In genomic region chr1:200739499-200740290, GRCh38 we compare ENCODE assay signal across 8 cellular contexts. TPM values are rescaled to one million over a fixed set of nuclear protein-coding genes. Genes with fewer than 3 reads are reported as not detected.
DNase-seq lines count a peak whose midpoint lies in the region; ATAC-seq and TF ChIP-seq lines count a peak whose summit lies in the region.

No MANE protein-coding gene starts in this region.

- no peak overlapping the region for H2AFZ ChIP-seq in OCI-LY1 (ENCODE audit: low read length)

- no peaks in the 10 kb centered on the region for H3K27me3 Mint-ChIP-seq in chondrocyte (ENCODE audit: low read depth)

- H3K9me3 ChIP-seq in HAP-1 (no peaks in the 10 kb centered on the region), OCI-LY1 (ENCODE audit: low read length) (no peaks in the 10 kb centered on the region), right lobe of liver (no peaks in the 10 kb centered on the region), suprapubic skin (no peaks in the 10 kb centered on the region)

- no peak for TF ChIP-seq POLR2A in right lobe of liver (IDR thresholded peaks at IDR 0.05)
- TF ChIP-seq POLR2A in suprapubic skin (IDR thresholded peaks at IDR 0.05): no peak

- H3K79me2 ChIP-seq in OCI-LY1 (ENCODE audit: insufficient read depth, low read length): no peaks in the 10 kb centered on the region

- H3K4me3 ChIP-seq in HAP-1 (peak overlapping the region; percentile 79), OCI-LY1 (ENCODE audit: low read depth, low read length, poor library complexity, severe bottlenecking) (peak overlapping the region; percentile 76), right lobe of liver (peak overlapping the region; percentile 84 to 85 (median 85)), suprapubic skin (peak overlapping the region; percentile 94)

- peaks cover 22% of the 10 kb centered on the region for H3K4me1 ChIP-seq in HAP-1
- H3K4me1 ChIP-seq in OCI-LY1 (ENCODE audit: insufficient read depth, low read length, severe bottlenecking): peaks cover 13% of the 10 kb centered on the region
- H3K4me1 ChIP-seq in right lobe of liver: peaks cover 0 to 24% (median 0%) of the 10 kb centered on the region in 4 donors
- peaks cover 52% of the 10 kb centered on the region for H3K4me1 ChIP-seq in suprapubic skin

- H3K9ac ChIP-seq in OCI-LY1 (ENCODE audit: low read length): peak overlapping the region; percentile 50; the same call in 1 of the 2 replicates

- no peak for ATAC-seq in right lobe of liver
- ATAC-seq in GM18858 (IDR thresholded peaks at IDR 0.05; ENCODE audit: unreplicated experiment): no peak

- peak overlapping the region; percentile 100 for H3K27ac Mint-ChIP-seq in chondrocyte (ENCODE audit: unreplicated experiment)

- in situ Hi-C loops in HAP-1 (cut with MboI; ENCODE audit: low sequenced_read_pairs): no loop called here

- 0 out of 2 replicates have a peak, but pooled peaks cover 3% of the 10 kb centered on the region for H3K36me3 ChIP-seq in HAP-1 (replicated peaks)
- no peaks in the 10 kb centered on the region for H3K36me3 ChIP-seq in OCI-LY1 (ENCODE audit: insufficient read depth, low read length)
- no peaks in the 10 kb centered on the region for H3K36me3 ChIP-seq in right lobe of liver
- H3K36me3 ChIP-seq in suprapubic skin: no peaks in the 10 kb centered on the region

- intact Hi-C loops in right lobe of liver (cut with DNase I): no loop called here

- peak in 2 of 3 experiments; percentile 54 to 61 for DNase-seq in NCI-H1417 (lab: John Stamatoyannopoulos, UW)
- DNase-seq in NCI-H1417 treated with DMSO at 0.1 percent for 48 hours (lab: John Stamatoyannopoulos, UW): no peak
- DNase-seq in HAP-1 (ENCODE audit: low spot score in 2 of 2): no peak
- no peak for DNase-seq in chondrocyte (ENCODE audit: low spot score)
- DNase-seq in right lobe of liver: peak; percentile 54 to 62 (median 57)
- peak in 1 of 2 donors; percentile 73 for DNase-seq in suprapubic skin (ENCODE audit: low spot score in 2 of 2)

- no peak for TF ChIP-seq CTCF in OCI-LY1 (IDR thresholded peaks at IDR 0.05; ENCODE audit: low read length)
- TF ChIP-seq CTCF in chondrocyte (IDR thresholded peaks at IDR 0.05): no peak
- no peak for TF ChIP-seq CTCF in right lobe of liver (IDR thresholded peaks at IDR 0.05)
- TF ChIP-seq CTCF in suprapubic skin (IDR thresholded peaks at IDR 0.05): no peak

- TF ChIP-seq EP300 in suprapubic skin (IDR thresholded peaks at IDR 0.05): no peak

- H3K27me3 ChIP-seq in HAP-1 (ENCODE audit: low read depth) (no peaks in the 10 kb centered on the region), OCI-LY1 (ENCODE audit: insufficient read depth, low read length) (no peaks in the 10 kb centered on the region), right lobe of liver (no peaks in the 10 kb centered on the region), suprapubic skin (no peaks in the 10 kb centered on the region)

- H3K9me2 ChIP-seq in OCI-LY1 (ENCODE audit: low read depth, low read length): no peaks in the 10 kb centered on the region

- H4K20me1 ChIP-seq in OCI-LY1 (ENCODE audit: insufficient read depth, low read length): no peaks in the 10 kb centered on the region

- H3K4me3 Mint-ChIP-seq in chondrocyte (ENCODE audit: unreplicated experiment): peak overlapping the region; percentile 100

- H3K36me3 Mint-ChIP-seq in chondrocyte (ENCODE audit: low read depth): peaks cover 1% of the 10 kb centered on the region

- H3K27ac ChIP-seq in OCI-LY1 (ENCODE audit: low read depth, low read length, poor library complexity, severe bottlenecking) (no peak overlapping the region), right lobe of liver (peak overlapping the region; percentile 94 to 99 (median 95)), suprapubic skin (peak overlapping the region; percentile 100)

- H3F3A ChIP-seq in OCI-LY1 (ENCODE audit: insufficient read depth, low read length): no peaks in the 10 kb centered on the region

- peak overlapping the region; percentile 70 for H3K4me2 ChIP-seq in OCI-LY1 (ENCODE audit: low read length)

- H3K4me1 Mint-ChIP-seq in chondrocyte (ENCODE audit: low read depth): peaks cover 45% of the 10 kb centered on the region

- WGBS in right lobe of liver (ENCODE audit: insufficient coverage, low coverage, low lambda C conversion rate, missing lambda C conversion rate): 3% methylated on average over 21 of the region's 62 CpGs
- 1% methylated on average over 11 of the region's 62 CpGs for WGBS in suprapubic skin

- H3K9me3 Mint-ChIP-seq in chondrocyte (ENCODE audit: low read depth): no peaks in the 10 kb centered on the region

RNA-seq across cellular contexts. Expression of gene CAMSAP2, which starts 1.0 kb away (rescaled TPM):
- total RNA-seq in chondrocyte (46.7 to 51.8 TPM (median 51.7 TPM) in 3 replicates), right lobe of liver (10 to 100 TPM in 1 of 6 experiments, 1 to 10 TPM in 5; 4.0 to 12.5 (median 8.0) TPM), suprapubic skin (10 to 100 TPM; 26.5 to 47.4 (median 33.3) TPM)

Comparison
In these comparisons a context has a peak if more than half of its experiments do, and no peak if none do; other contexts are left out.
1. DNase-seq: peak in NCI-H1417 (2 of 3) and right lobe of liver (3 of 3); none in NCI-H1417 treated with DMSO at 0.1 percent for 48 hours (single experiment), HAP-1 (0 of 2) and chondrocyte (single experiment).
2. Peak in every context shown above with its lines, with median percentiles within 50 percentile points of each other: H3K4me3 ChIP-seq.